ENCODE assay signal across 8 cellular contexts in the genomic region with DNA sequence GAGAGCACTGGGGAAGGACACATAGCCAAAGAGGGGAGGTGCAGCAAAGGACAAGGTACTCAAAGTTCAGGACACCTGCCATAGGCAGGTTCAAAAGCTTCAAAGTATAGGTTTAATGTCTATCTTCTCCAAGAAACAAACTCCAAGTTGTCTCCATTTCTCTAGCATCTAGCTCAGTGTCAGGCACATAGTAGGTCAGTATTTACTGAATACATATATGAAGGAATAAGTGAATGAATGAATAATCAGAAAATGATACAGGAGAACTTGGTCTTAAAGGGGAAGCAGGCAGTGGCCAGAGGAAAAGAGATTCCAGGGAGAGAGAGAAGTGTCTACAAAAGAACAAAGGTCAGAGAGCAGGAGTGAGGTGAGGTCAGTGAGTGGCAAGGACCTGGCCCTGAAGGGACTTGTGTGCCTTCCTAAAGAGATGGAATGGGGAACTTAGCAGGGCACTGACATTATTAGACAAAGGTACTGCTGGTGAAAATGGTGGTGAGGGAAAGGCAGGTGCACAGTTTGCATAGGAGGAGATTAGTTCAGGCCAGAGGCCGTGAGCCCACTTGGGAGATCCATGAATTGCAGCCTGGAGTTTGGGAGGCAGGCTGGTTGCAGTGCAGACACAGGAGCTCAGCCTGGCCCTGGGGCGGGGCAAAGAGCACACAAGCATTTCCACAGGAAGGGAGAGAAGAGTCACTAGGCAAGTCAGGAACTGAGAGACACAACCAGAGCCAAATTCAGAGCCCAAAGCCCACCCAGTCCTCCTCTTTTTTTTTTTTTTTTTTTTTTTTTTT. TPM values are rescaled to one million over a fixed set of nuclear protein-coding genes. Genes with fewer than 3 reads are reported as not detected.
DNase-seq lines count a peak whose midpoint lies in the region; ATAC-seq, FAIRE-seq and TF ChIP-seq lines count a peak whose summit lies in the region.

No MANE protein-coding gene starts in this region.

- intact Hi-C loops in kidney (cut with DNase I) (no loop called here), ovary (cut with DNase I) (no loop called here)

- H3K27ac Mint-ChIP-seq in activated naive CD8-positive, alpha-beta T cell treated with anti-CD3 and anti-CD28 coated beads for 36 hours, result peak overlapping the region; percentile 70

- TF ChIP-seq POLR2A in upper lobe of left lung (IDR thresholded peaks at IDR 0.05) (no peak), ovary (IDR thresholded peaks at IDR 0.05) (no peak)

- no peak for FAIRE-seq in kidney (lab: Jason Lieb, UNC)

- H3K4me1 Mint-ChIP-seq in activated naive CD8-positive, alpha-beta T cell treated with anti-CD3 and anti-CD28 coated beads for 36 hours, result peaks cover 87% of the 10 kb centered on the region

- no peak for TF ChIP-seq CTCF in kidney (IDR thresholded peaks at IDR 0.05; ENCODE audit: borderline replicate concordance, extremely low read depth, insufficient read depth)
- no peak for TF ChIP-seq CTCF in upper lobe of left lung (IDR thresholded peaks at IDR 0.05)
- TF ChIP-seq CTCF in ovary (IDR thresholded peaks at IDR 0.05), result no peak

- peak overlapping the region; percentile 26 for H3K4me3 Mint-ChIP-seq in activated naive CD8-positive, alpha-beta T cell treated with anti-CD3 and anti-CD28 coated beads for 36 hours

- TF ChIP-seq EP300 in upper lobe of left lung (IDR thresholded peaks at IDR 0.05) (no peak), ovary (IDR thresholded peaks at IDR 0.05) (no peak)

- WGBS in upper lobe of left lung, 2 donors, result 16 to 41% methylated on average over 2 of the region's 2 CpGs
- 42 to 48% (median 44%) methylated on average over 2 of the region's 2 CpGs for WGBS in ovary, 3 donors

- DNase-seq in activated effector memory CD4-positive, alpha-beta T cell treated with anti-CD3 and anti-CD28 coated beads, Interleukin-2, amount 50 U/mL, for 16 hours, result peak; percentile 76
- no peak for DNase-seq in activated effector memory CD4-positive, alpha-beta T cell treated with Interleukin-2 at 50 U/mL for 16 hours
- DNase-seq in activated naive CD8-positive, alpha-beta T cell treated with anti-CD3 and anti-CD28 coated beads for 36 hours, result no peak
- DNase-seq in kidney (peak; percentile 75), upper lobe of left lung (no peak), ovary (no peak)
- DNase-seq in effector CD4-positive, alpha-beta T cell, result no peak

- H3K4me3 ChIP-seq in kidney (ENCODE audit: low read length in 2 of 2), result no peak overlapping the region
- no peak overlapping the region for H3K4me3 ChIP-seq in upper lobe of left lung
- no peak overlapping the region for H3K4me3 ChIP-seq in ovary

- H3K9ac ChIP-seq in kidney (ENCODE audit: low read length in 2 of 2), result peak overlapping the region in 1 of 2 donors; percentile 17

- ATAC-seq in upper lobe of left lung (ENCODE audit: low FRiP score in 2 of 2) (peak; percentile 37 to 68), GM18867 (IDR thresholded peaks at IDR 0.05; ENCODE audit: unreplicated experiment) (no peak)

- H3K27ac ChIP-seq in kidney (ENCODE audit: low read depth in 2 of 2, low read length in 2 of 2) (peak overlapping the region; percentile 70 to 89), upper lobe of left lung (peak overlapping the region; percentile 64 to 96 (median 76)), ovary (no peak overlapping the region)

- H3K4me1 ChIP-seq in kidney (ENCODE audit: control insufficient read depth in 1 of 2, insufficient read depth in 1 of 2, low read depth in 1 of 2, low read length in 2 of 2), result peaks cover 33 to 39% of the 10 kb centered on the region in 2 donors
- peaks cover 74 to 98% (median 84%) of the 10 kb centered on the region in 4 donors for H3K4me1 ChIP-seq in upper lobe of left lung
- H3K4me1 ChIP-seq in ovary (ENCODE audit: insufficient read depth), result peaks cover 37% of the 10 kb centered on the region

- H3K27me3 ChIP-seq in upper lobe of left lung, result no peaks in the 10 kb centered on the region
- H3K27me3 ChIP-seq in ovary, result no peaks in the 10 kb centered on the region

- H3K36me3 ChIP-seq in kidney (ENCODE audit: control insufficient read depth in 1 of 2, insufficient read depth in 2 of 2, low read length in 2 of 2) (peaks cover 0 to 10% of the 10 kb centered on the region in 2 donors), upper lobe of left lung (peaks cover 0 to 10% (median 4%) of the 10 kb centered on the region in 4 donors), ovary (no peaks in the 10 kb centered on the region)

- H3K9me3 ChIP-seq in kidney (ENCODE audit: control insufficient read depth in 1 of 2, low read length in 2 of 2) (no peaks in the 10 kb centered on the region), upper lobe of left lung (no peaks in the 10 kb centered on the region), ovary (no peaks in the 10 kb centered on the region)

- no peaks in the 10 kb centered on the region for H3K27me3 Mint-ChIP-seq in activated naive CD8-positive, alpha-beta T cell treated with anti-CD3 and anti-CD28 coated beads for 36 hours

- H3K9me3 Mint-ChIP-seq in activated naive CD8-positive, alpha-beta T cell treated with anti-CD3 and anti-CD28 coated beads for 36 hours, result no peaks in the 10 kb centered on the region

- H3K36me3 Mint-ChIP-seq in activated naive CD8-positive, alpha-beta T cell treated with anti-CD3 and anti-CD28 coated beads for 36 hours, result peaks cover 30% of the 10 kb centered on the region

RNA-seq across cellular contexts. Expression of gene TBC1D2B, which starts 21.4 kb away (rescaled TPM):
- total RNA-seq in activated naive CD8-positive, alpha-beta T cell treated with anti-CD3 and anti-CD28 coated beads for 36 hours, result 10 to 100 TPM; 39.4 to 44.1 TPM
- total RNA-seq in kidney, result 41.6 TPM
- polyA plus RNA-seq in kidney (ENCODE audit: insufficient read depth, low read depth, low replicate concordance), result 8.5 TPM
- 100 to 1,000 TPM in 1 of 6 donors, 10 to 100 TPM in 5; 31.5 to 103 (median 64.2) TPM for total RNA-seq in upper lobe of left lung
- total RNA-seq in ovary, result 100 to 1,000 TPM in 4 of 7 donors, 10 to 100 TPM in 3; 42.3 to 146 (median 115) TPM
- 100 to 1,000 TPM in 1 of 2 donors, 10 to 100 TPM in 1; 53.3 to 122 TPM for polyA plus RNA-seq in ovary

RNA-seq across cellular contexts. Expression of gene SH2D7, which starts 36.2 kb away (rescaled TPM):
- total RNA-seq in activated naive CD8-positive, alpha-beta T cell treated with anti-CD3 and anti-CD28 coated beads for 36 hours, result not detected
- total RNA-seq in kidney, result not detected
- not detected for polyA plus RNA-seq in kidney (ENCODE audit: insufficient read depth, low read depth, low replicate concordance)
- total RNA-seq in upper lobe of left lung, result under 1 TPM in 1 of 6 donors, not detected in 5; 0.09 TPM
- not detected for total RNA-seq in ovary
- not detected for polyA plus RNA-seq in ovary

Comparison
In these comparisons a context has a peak if more than half of its experiments do, and no peak if none do; other contexts are left out.
1. DNase-seq: peak in activated effector memory CD4-positive, alpha-beta T cell treated with anti-CD3 and anti-CD28 coated beads, Interleukin-2, amount 50 U/mL, for 16 hours (single experiment) and kidney (single experiment); none in activated effector memory CD4-positive, alpha-beta T cell treated with Interleukin-2 at 50 U/mL for 16 hours (single experiment), activated naive CD8-positive, alpha-beta T cell treated with anti-CD3 and anti-CD28 coated beads for 36 hours (single experiment), upper lobe of left lung (0 of 2), ovary (0 of 5) and effector CD4-positive, alpha-beta T cell (single experiment).
2. H3K27ac ChIP-seq: peak in kidney (2 of 2) and upper lobe of left lung (4 of 4); none in ovary (0 of 2).